ENCODE assay signal across 8 cellular contexts in genomic region chr1:41573803-41574713, GRCh38.
DNase-seq lines count a peak whose midpoint lies in the region; ATAC-seq and TF ChIP-seq lines count a peak whose summit lies in the region.

No MANE protein-coding gene starts in this region.

- no peak overlapping the region for H3K18ac ChIP-seq in mesenchymal stem cell (ENCODE audit: low read depth in 1 of 2, low read length in 2 of 2)

- H3K27ac Mint-ChIP-seq in activated CD8-positive, alpha-beta T cell treated with anti-CD3 and anti-CD28 coated beads for 36 hours, result peak overlapping the region; percentile 51

- no peaks in the 10 kb centered on the region for H3K9me3 ChIP-seq in effector memory CD4-positive, alpha-beta T cell (ENCODE audit: control insufficient read depth, low read length)
- no peaks in the 10 kb centered on the region for H3K9me3 ChIP-seq in mesenchymal stem cell (ENCODE audit: control insufficient read depth, low read length)

- no peak overlapping the region for H4K8ac ChIP-seq in mesenchymal stem cell (ENCODE audit: low read length)

- H2AFZ ChIP-seq in mesenchymal stem cell (ENCODE audit: low read depth, low read length), result no peak overlapping the region

- no peak overlapping the region for H2AK5ac ChIP-seq in mesenchymal stem cell (ENCODE audit: low read length, severe bottlenecking)

- no peaks in the 10 kb centered on the region for H3K79me1 ChIP-seq in mesenchymal stem cell (replicated peaks; ENCODE audit: low read length, poor library complexity, severe bottlenecking)

- no peak overlapping the region for H3K9ac ChIP-seq in mesenchymal stem cell (ENCODE audit: low read length)

- no peak overlapping the region for H4K91ac ChIP-seq in mesenchymal stem cell (ENCODE audit: low read length)

- no peaks in the 10 kb centered on the region for H3K36me3 ChIP-seq in effector memory CD4-positive, alpha-beta T cell (ENCODE audit: control insufficient read depth, insufficient read depth, low read length)
- peaks cover 0 to 13% of the 10 kb centered on the region in 2 experiments for H3K36me3 ChIP-seq in mesenchymal stem cell (ENCODE audit: control insufficient read depth in 1 of 2, insufficient read depth in 2 of 2, low read depth in 1 of 2, low read length in 2 of 2)

- no peaks in the 10 kb centered on the region for H3K9me3 Mint-ChIP-seq in activated CD8-positive, alpha-beta T cell treated with anti-CD3 and anti-CD28 coated beads for 36 hours

- no peak overlapping the region for H2BK5ac ChIP-seq in mesenchymal stem cell (ENCODE audit: low read depth, low read length, poor library complexity, severe bottlenecking)

- TF ChIP-seq CTCF in GM12874 (IDR thresholded peaks at IDR 0.05; ENCODE audit: insufficient read depth, low read depth, low read length) (peak; percentile 91), HL-60 (IDR thresholded peaks at IDR 0.05; ENCODE audit: insufficient read depth, low read length) (peak; percentile 85)
- TF ChIP-seq CTCF in activated CD8-positive, alpha-beta T cell treated with anti-CD3 and anti-CD28 coated beads for 36 hours (IDR thresholded peaks at IDR 0.05), result peak; percentile 93

- WGBS in mesenchymal stem cell, result 38% methylated on average over 17 of the region's 18 CpGs

- POLR2A ChIA-PET in activated CD8-positive, alpha-beta T cell treated with anti-CD3 and anti-CD28 coated beads for 36 hours (lab: Charles Lee), result interaction anchor here (0.6 to 1.2 kb wide), 2 partner anchors 38 to 66 kb away, joined by 3 read pairs; no protein-coding TSS in a partner anchor

- H3K4ac ChIP-seq in mesenchymal stem cell (ENCODE audit: low read depth in 1 of 2, low read length in 2 of 2), result no peak overlapping the region

- no peak overlapping the region for H2BK12ac ChIP-seq in mesenchymal stem cell (ENCODE audit: low read length in 2 of 2)

- H3K4me3 ChIP-seq in HL-60 (replicated peaks; ENCODE audit: insufficient read depth, low read length) (no peak overlapping the region), mesenchymal stem cell (ENCODE audit: insufficient read depth in 1 of 2, low read depth in 1 of 2, low read length in 2 of 2) (no peak overlapping the region)
- no peak overlapping the region for H3K4me3 ChIP-seq in effector memory CD4-positive, alpha-beta T cell (ENCODE audit: insufficient read depth, low read depth, low read length, poor library complexity, severe bottlenecking)

- peaks cover 33% of the 10 kb centered on the region for H3K4me1 Mint-ChIP-seq in activated CD8-positive, alpha-beta T cell treated with anti-CD3 and anti-CD28 coated beads for 36 hours (ENCODE audit: low read depth)

- H3K27me3 Mint-ChIP-seq in activated CD8-positive, alpha-beta T cell treated with anti-CD3 and anti-CD28 coated beads for 36 hours, result no peaks in the 10 kb centered on the region

- H3K4me3 Mint-ChIP-seq in activated CD8-positive, alpha-beta T cell treated with anti-CD3 and anti-CD28 coated beads for 36 hours, result no peak overlapping the region

- peak; percentile 42 to 81 for DNase-seq in HL-60 (ENCODE audit: low read depth in 1 of 2, low spot score in 1 of 2)
- DNase-seq in NCI-H82 treated with DMSO at 0.1 percent for 48 hours (lab: John Stamatoyannopoulos, UW; ENCODE audit: unreplicated experiment), result peak; percentile 58
- DNase-seq in activated CD8-positive, alpha-beta T cell treated with anti-CD3 and anti-CD28 coated beads for 36 hours, result peak; percentile 91
- DNase-seq in effector memory CD4-positive, alpha-beta T cell, result peak; percentile 41 to 64 (median 45)
- DNase-seq in mesenchymal stem cell, result peak; percentile 77
- DNase-seq in stimulated activated CD8-positive, alpha-beta memory T cell treated with anti-CD3 and anti-CD28 coated beads, Interleukin-15, amount 100 ng/mL, for 48 hours (ENCODE audit: low read depth in 2 of 2), result peak; percentile 51 to 57

- no peak overlapping the region for H3K23ac ChIP-seq in mesenchymal stem cell (ENCODE audit: low read length in 2 of 2)

- intact Hi-C loops in activated CD8-positive, alpha-beta T cell treated with anti-CD3 and anti-CD28 coated beads for 36 hours (cut with micrococcal nuclease), result loop anchor here (10.0 kb wide), 2 partner anchors 171 to 291 kb away; no protein-coding TSS in a partner anchor

- no peak overlapping the region for H3K14ac ChIP-seq in mesenchymal stem cell (ENCODE audit: low read length in 2 of 2)

- H3K27me3 ChIP-seq in HL-60 (ENCODE audit: insufficient read depth, poor library complexity, severe bottlenecking) (no peaks in the 10 kb centered on the region), mesenchymal stem cell (ENCODE audit: control insufficient read depth in 1 of 2, insufficient read depth in 1 of 2, low read length in 2 of 2) (peaks cover 4% of the 10 kb centered on the region in 2 experiments)
- H3K27me3 ChIP-seq in effector memory CD4-positive, alpha-beta T cell (replicated peaks; ENCODE audit: control insufficient read depth, insufficient read depth, low read length, poor library complexity, severe bottlenecking), result no peaks in the 10 kb centered on the region

- CTCF ChIA-PET in activated CD8-positive, alpha-beta T cell treated with anti-CD3 and anti-CD28 coated beads for 36 hours (lab: Charles Lee), result interaction anchor here (0.6 to 2.7 kb wide), 38 partner anchors 8 to 599 kb away, joined by 3 to 18 read pairs (median 4); partner anchors contain the start of gene HIVEP3

- H2BK120ac ChIP-seq in mesenchymal stem cell (ENCODE audit: low read depth, low read length), result no peak overlapping the region

- H3K4me1 ChIP-seq in effector memory CD4-positive, alpha-beta T cell (ENCODE audit: control insufficient read depth, insufficient read depth, low read length, poor library complexity, severe bottlenecking), result peaks cover 5% of the 10 kb centered on the region
- peaks cover 8% of the 10 kb centered on the region for H3K4me1 ChIP-seq in mesenchymal stem cell (ENCODE audit: control insufficient read depth, insufficient read depth, low read depth, low read length)

- no peak overlapping the region for H3K4me2 ChIP-seq in mesenchymal stem cell (ENCODE audit: low read length, poor library complexity, severe bottlenecking)

- H3K27ac ChIP-seq in HL-60 (replicated peaks), result no peak overlapping the region
- no peak overlapping the region for H3K27ac ChIP-seq in effector memory CD4-positive, alpha-beta T cell (ENCODE audit: insufficient read depth, low read length, poor library complexity, severe bottlenecking)
- H3K27ac ChIP-seq in mesenchymal stem cell (ENCODE audit: low read length, poor library complexity, severe bottlenecking), result no peak overlapping the region

- H2BK15ac ChIP-seq in mesenchymal stem cell (ENCODE audit: low read depth, poor library complexity, severe bottlenecking), result peak overlapping the region; percentile 19

- H3K36me3 Mint-ChIP-seq in activated CD8-positive, alpha-beta T cell treated with anti-CD3 and anti-CD28 coated beads for 36 hours (ENCODE audit: low read depth), result peaks cover 51% of the 10 kb centered on the region

- peak; percentile 95 for ATAC-seq in activated CD8-positive, alpha-beta T cell treated with anti-CD3 and anti-CD28 coated beads for 36 hours
- no peak for ATAC-seq in GM18870 (IDR thresholded peaks at IDR 0.05; ENCODE audit: unreplicated experiment)
